In the genomic region with DNA sequence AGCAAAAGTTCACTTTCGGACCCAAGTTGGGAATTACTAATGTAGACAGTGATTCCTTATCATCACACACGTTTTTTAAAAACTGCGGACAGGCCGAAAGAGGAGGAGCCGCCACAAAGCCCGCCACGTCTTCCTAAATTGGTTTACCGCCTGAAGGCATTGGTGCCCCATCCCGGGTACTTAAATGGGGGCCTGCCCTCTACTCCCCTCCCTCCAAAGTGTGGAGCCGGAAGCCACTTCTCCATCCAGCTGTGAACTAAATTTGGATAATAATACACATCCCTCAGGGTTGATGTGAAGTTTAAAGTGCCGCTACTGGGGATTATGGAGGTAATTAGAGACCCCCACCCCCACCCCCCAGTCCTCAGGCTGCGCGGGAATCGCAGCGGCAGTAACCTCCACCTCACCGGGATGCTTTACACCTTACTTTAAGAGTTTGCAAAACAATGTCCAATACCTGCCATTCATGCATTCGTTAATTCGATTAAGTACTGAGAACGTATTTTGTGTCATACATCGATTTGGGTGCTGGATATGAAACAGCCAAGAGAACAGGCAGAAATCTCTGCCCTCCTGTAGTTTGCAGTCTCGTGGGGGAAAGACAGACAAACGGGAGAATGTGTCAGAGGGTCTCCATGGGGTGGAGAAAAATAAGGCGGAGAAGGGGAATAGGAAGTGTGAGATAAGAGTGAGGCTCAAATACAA, we compare ENCODE assay signal across 8 cellular contexts. TPM values are rescaled to one million over a fixed set of nuclear protein-coding genes. Genes with fewer than 3 reads are reported as not detected.
DNase-seq lines count a peak whose midpoint lies in the region; ATAC-seq and TF ChIP-seq lines count a peak whose summit lies in the region.

No MANE protein-coding gene starts in this region.

- H3K36me3 ChIP-seq in cardiac muscle cell (no peaks in the 10 kb centered on the region), adipocyte (ENCODE audit: control insufficient read depth, insufficient read depth, low read length, severe bottlenecking) (no peaks in the 10 kb centered on the region), right lobe of liver (no peaks in the 10 kb centered on the region), upper lobe of left lung (no peaks in the 10 kb centered on the region)

- H3K27me3 ChIP-seq in cardiac muscle cell, result no peaks in the 10 kb centered on the region
- no peaks in the 10 kb centered on the region for H3K27me3 ChIP-seq in adipocyte (replicated peaks; ENCODE audit: control insufficient read depth, insufficient read depth, low read length)
- H3K27me3 ChIP-seq in right lobe of liver, result no peaks in the 10 kb centered on the region
- H3K27me3 ChIP-seq in upper lobe of left lung, result no peaks in the 10 kb centered on the region

- intact Hi-C loops in cardiac septum (cut with DNase I), result loop anchor here (5.0 kb wide), 1 partner anchor 43 kb away; no protein-coding TSS in a partner anchor
- intact Hi-C loops in right lobe of liver (cut with DNase I), result no loop called here

- TF ChIP-seq POLR2A in right lobe of liver (IDR thresholded peaks at IDR 0.05) (no peak), upper lobe of left lung (IDR thresholded peaks at IDR 0.05) (no peak)

- H3K4me1 ChIP-seq in cardiac muscle cell (ENCODE audit: low read depth), result peaks cover 43% of the 10 kb centered on the region
- peaks cover 18% of the 10 kb centered on the region for H3K4me1 ChIP-seq in adipocyte (ENCODE audit: control insufficient read depth, insufficient read depth, low read length)
- peaks cover 0 to 9% (median 4%) of the 10 kb centered on the region in 4 donors for H3K4me1 ChIP-seq in right lobe of liver
- peaks cover 30 to 44% (median 35%) of the 10 kb centered on the region in 4 donors for H3K4me1 ChIP-seq in upper lobe of left lung

- 53% methylated on average over 22 of the region's 23 CpGs for WGBS in right lobe of liver (ENCODE audit: insufficient coverage, low coverage, low lambda C conversion rate, missing lambda C conversion rate)
- 39 to 47% methylated on average over 22 to 23 of the region's 23 CpGs for WGBS in upper lobe of left lung, 2 donors

- peak overlapping the region; percentile 72 for H3K4me3 ChIP-seq in cardiac muscle cell
- H3K4me3 ChIP-seq in adipocyte (ENCODE audit: low read length), result peak overlapping the region; percentile 91
- peak overlapping the region; percentile 81 to 91 (median 82) for H3K4me3 ChIP-seq in right lobe of liver
- H3K4me3 ChIP-seq in upper lobe of left lung, result peak overlapping the region in 3 of 4 donors; percentile 85 to 97 (median 88)

- peak overlapping the region; percentile 94 for H3K9ac ChIP-seq in adipocyte (ENCODE audit: low read length)

- no peak for DNase-seq in cardiac muscle cell (ENCODE audit: low read depth in 1 of 2, low spot score in 1 of 2)
- no peak for DNase-seq in cardiac septum (ENCODE audit: low spot score)
- no peak for DNase-seq in adipocyte (ENCODE audit: low read depth)
- no peak for DNase-seq in right lobe of liver
- no peak for DNase-seq in upper lobe of left lung
- DNase-seq in NCI-H1694 (lab: John Stamatoyannopoulos, UW), result no peak
- DNase-seq in cerebellar nuclear complex (lab: John Stamatoyannopoulos, UW), result no peak
- no peak for DNase-seq in SIG-M5 (lab: John Stamatoyannopoulos, UW)

- ATAC-seq in right lobe of liver, result no peak
- no peak for ATAC-seq in upper lobe of left lung (ENCODE audit: low FRiP score in 2 of 2)

- TF ChIP-seq CTCF in cardiac muscle cell (IDR thresholded peaks at IDR 0.05; ENCODE audit: low read depth, low read length) (no peak), right lobe of liver (IDR thresholded peaks at IDR 0.05) (no peak), upper lobe of left lung (IDR thresholded peaks at IDR 0.05) (no peak)

- TF ChIP-seq EP300 in upper lobe of left lung (IDR thresholded peaks at IDR 0.05), result no peak

- H3K9me3 ChIP-seq in cardiac muscle cell (ENCODE audit: low read depth), result no peaks in the 10 kb centered on the region
- no peaks in the 10 kb centered on the region for H3K9me3 ChIP-seq in adipocyte (ENCODE audit: control insufficient read depth, low read length)
- no peaks in the 10 kb centered on the region for H3K9me3 ChIP-seq in right lobe of liver
- no peaks in the 10 kb centered on the region for H3K9me3 ChIP-seq in upper lobe of left lung

- H3K27ac ChIP-seq in cardiac muscle cell (peak overlapping the region; percentile 95), right lobe of liver (peak overlapping the region; percentile 67 to 84 (median 69)), upper lobe of left lung (peak overlapping the region; percentile 88 to 96 (median 89))

RNA-seq across cellular contexts. Expression of gene MACROH2A1, which starts 1.0 kb away (rescaled TPM):
- 584 and 644 TPM in 2 replicates for total RNA-seq in cardiac muscle cell
- polyA plus RNA-seq in cardiac muscle cell, result 327 and 386 TPM in 2 replicates
- total RNA-seq in cardiac septum, result 112 TPM
- 100 to 1,000 TPM in 2 of 6 experiments, 10 to 100 TPM in 4; 40.0 to 113 (median 51.6) TPM for total RNA-seq in right lobe of liver
- 100 to 1,000 TPM; 232 to 690 (median 355) TPM for total RNA-seq in upper lobe of left lung

RNA-seq across cellular contexts. Expression of gene DCANP1, which starts 47.2 kb away (rescaled TPM):
- total RNA-seq in cardiac muscle cell, result not detected in 2 replicates
- polyA plus RNA-seq in cardiac muscle cell, result not detected in 2 replicates
- not detected for total RNA-seq in cardiac septum
- total RNA-seq in right lobe of liver, result not detected
- 1 to 10 TPM in 1 of 6 donors, under 1 TPM in 3, not detected in 2; 0.11 to 1.0 (median 0.27) TPM for total RNA-seq in upper lobe of left lung

RNA-seq across cellular contexts. Expression of gene TIFAB, which starts 52.2 kb away (rescaled TPM):
- total RNA-seq in cardiac muscle cell (not detected in 2 replicates), cardiac septum (not detected), right lobe of liver (under 1 TPM in 2 of 6 experiments, not detected in 4; 0.05 to 0.09 TPM), upper lobe of left lung (under 1 TPM in 2 of 6 donors, not detected in 4; 0.23 to 0.24 TPM)
- polyA plus RNA-seq in cardiac muscle cell, result not detected in 2 replicates
